ENCODE assay signal across 10 cellular contexts in genomic region chr6:2563635-2564034, GRCh38.
DNase-seq lines count a peak whose midpoint lies in the region; ATAC-seq and TF ChIP-seq lines count a peak whose summit lies in the region.
"Had no signal": no experiment of that assay in that cellular context is flagged by ENCODE, and none has a peak within 500 bp of the region (broad histone marks: within the 10 kb centered on the region; RNA-seq: fewer than 3 reads in every experiment).

No MANE protein-coding gene starts in this region.

- H3K4me2 ChIP-seq in IMR-90 (ENCODE audit: low read depth, low read length), result 0 out of 2 replicates have a peak overlapping the region, but pooled peaks have one; percentile 10

- intact Hi-C loops in IMR-90 (cut with micrococcal nuclease), result no loop called here
- intact Hi-C loops in right lobe of liver (cut with DNase I), result no loop called here

- no peak overlapping the region for H4K8ac ChIP-seq in IMR-90 (ENCODE audit: low read depth in 2 of 2, low read length in 2 of 2)

- H3K4me3 ChIP-seq in IMR-90 (ENCODE audit: insufficient read depth, low read depth, low read length) (no peak overlapping the region), right lobe of liver (no peak overlapping the region)
- no peak overlapping the region for H3K4me3 ChIP-seq in effector memory CD4-positive, alpha-beta T cell (ENCODE audit: insufficient read depth, low read depth, low read length, poor library complexity, severe bottlenecking)

- TF ChIP-seq POLR2A in IMR-90 (IDR thresholded peaks at IDR 0.05; ENCODE audit: low read depth, low read length) (no peak), right lobe of liver (IDR thresholded peaks at IDR 0.05) (no peak)

- H2BK15ac ChIP-seq in IMR-90 (ENCODE audit: low read depth, low read length), result no peak overlapping the region

- H3K9me1 ChIP-seq in IMR-90 (ENCODE audit: insufficient read depth, low read length), result no peaks in the 10 kb centered on the region

- H3K56ac ChIP-seq in IMR-90 (ENCODE audit: extremely low read depth, insufficient read depth, low read length), result no peak overlapping the region

- H2AK5ac ChIP-seq in IMR-90 (ENCODE audit: low read depth, low read length), result no peak overlapping the region

- no peak overlapping the region for H2AFZ ChIP-seq in IMR-90 (replicated peaks; ENCODE audit: low read length, poor library complexity)

- H3K23ac ChIP-seq in IMR-90 (ENCODE audit: low read depth, low read length), result no peak overlapping the region

- H3K18ac ChIP-seq in IMR-90 (ENCODE audit: low read depth, low read length), result no peak overlapping the region

- H3K4me1 ChIP-seq in IMR-90 (ENCODE audit: control insufficient read depth, insufficient read depth, low read length), result no peaks in the 10 kb centered on the region
- no peaks in the 10 kb centered on the region for H3K4me1 ChIP-seq in right lobe of liver
- no peaks in the 10 kb centered on the region for H3K4me1 ChIP-seq in effector memory CD4-positive, alpha-beta T cell (ENCODE audit: control insufficient read depth, insufficient read depth, low read length, poor library complexity, severe bottlenecking)

- no peak overlapping the region for H2BK5ac ChIP-seq in IMR-90 (ENCODE audit: low read depth, low read length, poor library complexity, severe bottlenecking)

- no peaks in the 10 kb centered on the region for H3K79me1 ChIP-seq in IMR-90 (ENCODE audit: low read depth in 1 of 2, low read length in 2 of 2)

- POLR2A ChIA-PET in IMR-90 (lab: Charles Lee; ENCODE audit: unreplicated experiment), result no interaction called here

- no TSS peak for BruUV-seq in IMR-90 (replicated peaks; lab: Mats Ljungman, UMichigan)

- no CpG with 5 or more reads among the region's 6 CpGs for WGBS in IMR-90 (ENCODE audit: extremely low coverage in 2 of 2, insufficient read length in 1 of 2), 2 experiments
- WGBS in right lobe of liver (ENCODE audit: insufficient coverage, low coverage, low lambda C conversion rate, missing lambda C conversion rate), result 37% methylated on average over 6 of the region's 6 CpGs

- no peak overlapping the region for H4K91ac ChIP-seq in IMR-90 (ENCODE audit: insufficient read depth, low read depth, low read length)

- H3K14ac ChIP-seq in IMR-90 (replicated peaks; ENCODE audit: low read depth, low read length), result no peak overlapping the region

- no peak for TF ChIP-seq RAD21 in IMR-90 (IDR thresholded peaks at IDR 0.05; ENCODE audit: low read length)

- peaks cover 9% of the 10 kb centered on the region for H3K27me3 ChIP-seq in IMR-90 (ENCODE audit: control insufficient read depth, insufficient read depth, low read length)
- no peaks in the 10 kb centered on the region for H3K27me3 ChIP-seq in right lobe of liver
- no peaks in the 10 kb centered on the region for H3K27me3 ChIP-seq in effector memory CD4-positive, alpha-beta T cell (replicated peaks; ENCODE audit: control insufficient read depth, insufficient read depth, low read length, poor library complexity, severe bottlenecking)

- DNase-seq in IMR-90, result peak; percentile 20
- no peak for DNase-seq in right lobe of liver
- no peak for DNase-seq in HuH-7.5 (ENCODE audit: low spot score)
- no peak for DNase-seq in NCI-H146 treated with DMSO at 0.1 percent for 48 hours (lab: John Stamatoyannopoulos, UW; ENCODE audit: unreplicated experiment)
- DNase-seq in effector memory CD4-positive, alpha-beta T cell, result no peak
- DNase-seq in SKM-1 treated with dmso at 0.1 percent for 144 hours (lab: John Stamatoyannopoulos, UW; ENCODE audit: unreplicated experiment), result no peak
- DNase-seq: hypothalamus, NCI-H526 had no signal

- ATAC-seq in GM18867 (IDR thresholded peaks at IDR 0.05; ENCODE audit: unreplicated experiment) (peak; percentile 91), GM21526 (IDR thresholded peaks at IDR 0.05; ENCODE audit: low FRiP score, unreplicated experiment) (peak; percentile 81), IMR-90 (ENCODE audit: low read depth) (peak; percentile 86), right lobe of liver (peak; percentile 40 to 74 (median 44))

- H2BK120ac ChIP-seq in IMR-90 (ENCODE audit: low read depth, low read length), result no peak overlapping the region

- in situ Hi-C loops in IMR-90 (cut with MboI; ENCODE audit: low sequenced_read_pairs), result no loop called here

- dilution Hi-C loops in IMR-90 (cut with HindIII; ENCODE audit: low sequenced_read_pairs, unreplicated experiment), result no loop called here

- TF ChIP-seq CTCF in IMR-90 (conservative IDR thresholded peaks at IDR 0.05; ENCODE audit: low read depth, low read length) (no peak), right lobe of liver (IDR thresholded peaks at IDR 0.05) (no peak)

- no peak overlapping the region for H3K27ac ChIP-seq in IMR-90 (ENCODE audit: insufficient read depth, low read length)
- no peak overlapping the region for H3K27ac ChIP-seq in right lobe of liver
- no peak overlapping the region for H3K27ac ChIP-seq in effector memory CD4-positive, alpha-beta T cell (ENCODE audit: insufficient read depth, low read length, poor library complexity, severe bottlenecking)

- CTCF ChIA-PET in IMR-90 (lab: Yijun Ruan, JAX), result no interaction called here

- H4K5ac ChIP-seq in IMR-90 (ENCODE audit: low read depth, low read length), result no peak overlapping the region

- H3K9me3 ChIP-seq in IMR-90 (ENCODE audit: control insufficient read depth, insufficient read depth, low read length) (peaks cover 2% of the 10 kb centered on the region; the same call in 1 of the 2 replicates), right lobe of liver (no peaks in the 10 kb centered on the region)
- no peaks in the 10 kb centered on the region for H3K9me3 ChIP-seq in effector memory CD4-positive, alpha-beta T cell (ENCODE audit: control insufficient read depth, low read length)

- no peak overlapping the region for H2BK20ac ChIP-seq in IMR-90 (ENCODE audit: low read depth, low read length)

- no peaks in the 10 kb centered on the region for H4K20me1 ChIP-seq in IMR-90 (ENCODE audit: insufficient read depth, low read length)

- H2AK9ac ChIP-seq in IMR-90 (replicated peaks; ENCODE audit: low read depth, low read length, poor library complexity), result no peak overlapping the region

- H3K9ac ChIP-seq in IMR-90 (ENCODE audit: low read depth, low read length), result no peak overlapping the region

- H3K36me3 ChIP-seq in IMR-90 (ENCODE audit: control insufficient read depth, insufficient read depth, low read length) (no peaks in the 10 kb centered on the region), right lobe of liver (no peaks in the 10 kb centered on the region)
- no peaks in the 10 kb centered on the region for H3K36me3 ChIP-seq in effector memory CD4-positive, alpha-beta T cell (ENCODE audit: control insufficient read depth, insufficient read depth, low read length)

- H3K4ac ChIP-seq in IMR-90 (ENCODE audit: low read depth, low read length), result no peak overlapping the region

TF ChIP-seq in IMR-90, 13 proteins besides CTCF, POLR2A, EP300 and RAD21:
- no peak for TF ChIP-seq NFE2L2 (IDR thresholded peaks at IDR 0.05; ENCODE audit: low read depth, low read length)
- no peak for TF ChIP-seq MXI1 (IDR thresholded peaks at IDR 0.05; ENCODE audit: borderline replicate concordance, low read depth, low read length)
